29 cellular contexts compared by ENCODE assay signal in the genomic region with DNA sequence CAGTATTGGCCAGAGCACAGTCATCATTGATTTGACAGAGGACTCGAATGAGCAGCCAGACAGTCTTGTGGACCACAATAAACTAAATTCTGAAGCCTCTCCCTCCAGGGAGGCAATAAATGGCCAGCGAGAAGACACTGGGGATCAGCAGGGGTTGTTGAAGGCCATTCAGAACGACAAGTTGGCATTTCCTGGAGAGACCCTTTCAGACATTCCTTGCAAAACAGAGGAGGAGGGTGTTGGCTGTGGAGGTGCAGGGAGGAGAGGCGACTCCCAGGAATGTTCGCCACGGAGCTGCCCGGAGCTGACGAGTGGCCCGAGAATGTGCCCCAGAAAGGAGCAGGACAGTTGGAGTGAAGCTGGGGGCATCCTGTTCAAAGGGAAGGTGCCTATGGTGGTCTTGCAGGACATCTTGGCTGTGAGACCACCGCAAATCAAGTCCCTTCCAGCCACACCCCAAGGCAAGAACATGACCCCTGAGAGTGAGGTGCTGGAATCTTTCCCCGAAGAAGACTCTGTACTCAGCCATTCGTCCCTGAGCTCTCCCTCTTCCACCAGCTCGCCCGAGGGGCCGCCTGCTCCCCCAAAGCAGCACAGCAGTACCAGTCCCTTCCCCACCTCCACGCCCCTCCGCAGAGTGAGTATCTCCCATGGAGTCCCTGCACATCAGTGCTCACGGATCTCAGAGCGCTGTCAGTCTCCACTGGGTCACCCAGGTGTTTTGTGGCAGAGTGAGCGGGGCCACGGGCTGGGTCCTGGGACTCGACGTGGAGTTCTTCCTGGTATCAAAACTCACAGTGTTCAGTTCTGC. TPM values are rescaled to one million over a fixed set of nuclear protein-coding genes. Genes with fewer than 3 reads are reported as not detected.
DNase-seq lines count a peak whose midpoint lies in the region; ATAC-seq, FAIRE-seq and TF ChIP-seq lines count a peak whose summit lies in the region.
"Had no signal": no experiment of that assay in that cellular context is flagged by ENCODE, and none has a peak within 500 bp of the region (broad histone marks: within the 10 kb centered on the region; RNA-seq: fewer than 3 reads in every experiment).

No MANE protein-coding gene starts in this region.

- 97% methylated on average over 20 of the region's 23 CpGs for WGBS in HepG2 (ENCODE audit: low lambda C conversion rate)
- 90% methylated on average over 2 of the region's 23 CpGs for WGBS in right lobe of liver (ENCODE audit: insufficient coverage, low coverage, low lambda C conversion rate, missing lambda C conversion rate)
- WGBS in GM12878 (ENCODE audit: insufficient coverage, insufficient replicate concordance, low lambda C conversion rate, missing lambda C conversion rate): 95% methylated on average over 23 of the region's 23 CpGs
- WGBS in upper lobe of left lung, 2 donors: 93 to 94% methylated on average over 20 to 23 of the region's 23 CpGs

- no peak overlapping the region for H3K4me3 ChIP-seq in HepG2 (replicated peaks in 1 of 3; ENCODE audit: insufficient read depth in 1 of 3, low read depth in 2 of 3, low read length in 3 of 3)
- no peak overlapping the region for H3K4me3 ChIP-seq in right lobe of liver
- H3K4me3 ChIP-seq in GM12878: no peak overlapping the region
- peak overlapping the region; percentile 6 for H3K4me3 ChIP-seq in iPS-18c (ENCODE audit: insufficient read depth, low read depth, low read length)
- H3K4me3 ChIP-seq in upper lobe of left lung: no peak overlapping the region
- H3K4me3 ChIP-seq: dorsolateral prefrontal cortex, GM23248, heart left ventricle, MG63, sigmoid colon, stomach, tibial artery had no signal

- H3K4me2 ChIP-seq in HepG2 (ENCODE audit: low read depth, low read length): no peak overlapping the region
- H3K4me2 ChIP-seq in GM12878 (ENCODE audit: control insufficient read depth, insufficient read depth): no peak overlapping the region

- no peak for FAIRE-seq in HepG2 (lab: Jason Lieb, UNC)
- FAIRE-seq in GM12878 (lab: Jason Lieb, UNC): no peak
- FAIRE-seq: kidney had no signal

- H2AFZ ChIP-seq in HepG2 (ENCODE audit: low read length) (no peak overlapping the region), GM12878 (ENCODE audit: control insufficient read depth, low read depth, low read length) (no peak overlapping the region)
- H2AFZ ChIP-seq: GM23248 had no signal

- SMC1A ChIA-PET in GM12878 (lab: Charles Lee; ENCODE audit: uncharacterized antibody, unreplicated experiment): no interaction called here

- H3K36me3 Mint-ChIP-seq in natural killer cell: no peaks in the 10 kb centered on the region

- CTCF ChIA-PET in HepG2 (lab: Yijun Ruan, JAX; ENCODE audit: low intra/inter-chr PET ratio, low total read pairs): no interaction called here
- CTCF ChIA-PET in GM12878 (lab: Yijun Ruan, JAX): no interaction called here

- no peaks in the 10 kb centered on the region for H3K9me3 Mint-ChIP-seq in natural killer cell
- H3K9me3 Mint-ChIP-seq: activated CD4-positive, alpha-beta memory T cell treated with anti-CD3 and anti-CD28 coated beads, Interleukin-2, amount 10 ng/mL, durations not matched to agents 7 days and 5 days; CD4-positive, alpha-beta memory T cell; neural crest cell had no signal

- intact Hi-C loops in HepG2 (cut with micrococcal nuclease; ENCODE audit: unreplicated experiment): no loop called here
- intact Hi-C loops in right lobe of liver (cut with DNase I): loop anchor here in 1 of 2 donors (10.0 kb wide), 1 partner anchor 45 kb away; a partner anchor contains a TSS
- intact Hi-C loops in GM12878 (cut with micrococcal nuclease; ENCODE audit: unreplicated experiment): no loop called here
- intact Hi-C loops in natural killer cell (cut with micrococcal nuclease): no loop called here

- TF ChIP-seq EP300 in HepG2 (IDR thresholded peaks at IDR 0.05; ENCODE audit: low read depth in 2 of 2, low read length in 2 of 2): no peak
- no peak for TF ChIP-seq EP300 in HepG2 (CRISPR knock-in tag; IDR thresholded peaks at IDR 0.05; ENCODE audit: borderline replicate concordance)
- TF ChIP-seq EP300 in GM12878 (IDR thresholded peaks at IDR 0.05; ENCODE audit: borderline replicate concordance in 1 of 2, control insufficient read depth in 1 of 2, low read depth in 2 of 2, low read length in 2 of 2): no peak
- TF ChIP-seq EP300 in upper lobe of left lung (IDR thresholded peaks at IDR 0.05): no peak

- H3K79me2 ChIP-seq in HepG2 (ENCODE audit: insufficient read depth, low read length) (peaks cover 40% of the 10 kb centered on the region), GM12878 (ENCODE audit: control insufficient read depth, insufficient read depth, low read length) (peaks cover 32% of the 10 kb centered on the region)

- H3K4me1 ChIP-seq in HepG2 (ENCODE audit: insufficient read depth, low read length) (peaks cover 41% of the 10 kb centered on the region), right lobe of liver (no peaks in the 10 kb centered on the region), GM12878 (ENCODE audit: control insufficient read depth, insufficient read depth, low read length) (peaks cover under 1% of the 10 kb centered on the region; the same call in 1 of the 2 replicates), upper lobe of left lung (no peaks in the 10 kb centered on the region)
- H3K4me1 ChIP-seq: sigmoid colon, tibial artery had no signal

- TF ChIP-seq POLR2A in HepG2 (IDR thresholded peaks at IDR 0.05; ENCODE audit: insufficient read depth in 1 of 2, low read depth in 2 of 2, low read length in 2 of 2): no peak
- no peak for TF ChIP-seq POLR2A in right lobe of liver (IDR thresholded peaks at IDR 0.05)
- TF ChIP-seq POLR2A in GM12878 (IDR thresholded peaks at IDR 0.05; ENCODE audit: low read depth, low read length): peak; percentile 29; the same call in 1 of the 2 replicates
- TF ChIP-seq POLR2A in upper lobe of left lung (IDR thresholded peaks at IDR 0.05): no peak

- H3K4me1 Mint-ChIP-seq in natural killer cell: no peaks in the 10 kb centered on the region

- no peaks in the 10 kb centered on the region; the same call in 1 of the 2 replicates for H4K20me1 ChIP-seq in HepG2 (ENCODE audit: insufficient read depth, low read length)
- no peaks in the 10 kb centered on the region; the same call in 1 of the 2 replicates for H4K20me1 ChIP-seq in GM12878 (ENCODE audit: control insufficient read depth, insufficient read depth)

- TF ChIP-seq CTCF in HepG2 (CRISPR knock-in tag; IDR thresholded peaks at IDR 0.05): no peak
- no peak for TF ChIP-seq CTCF in right lobe of liver (IDR thresholded peaks at IDR 0.05)
- no peak for TF ChIP-seq CTCF in GM12878 (IDR thresholded peaks at IDR 0.05 in 2 of 3, conservative IDR thresholded peaks at IDR 0.05 in 1 of 3; ENCODE audit: control insufficient read depth in 2 of 3, extremely low read depth in 1 of 3, insufficient read depth in 1 of 3, low read depth in 3 of 3, low read length in 3 of 3)
- no peak for TF ChIP-seq CTCF in natural killer cell (IDR thresholded peaks at IDR 0.05)
- no peak for TF ChIP-seq CTCF in upper lobe of left lung (IDR thresholded peaks at IDR 0.05)

- H3K27ac Mint-ChIP-seq in natural killer cell: no peak overlapping the region
- H3K27ac Mint-ChIP-seq: activated CD4-positive, alpha-beta memory T cell treated with anti-CD3 and anti-CD28 coated beads, Interleukin-2, amount 10 ng/mL, durations not matched to agents 7 days and 5 days; activated naive CD8-positive, alpha-beta T cell; CD4-positive, alpha-beta memory T cell had no signal

- POLR2A ChIA-PET in HepG2 (lab: Yijun Ruan, JAX) (no interaction called here), GM12878 (lab: Charles Lee) (no interaction called here)

- no peak for DNase-seq in HepG2 (ENCODE audit: low spot score)
- DNase-seq in right lobe of liver: no peak
- DNase-seq in GM12878 (ENCODE audit: low read depth, low spot score): no peak
- no peak for DNase-seq in natural killer cell
- DNase-seq in NK-92 (lab: John Stamatoyannopoulos, UW; ENCODE audit: unreplicated experiment): no peak
- DNase-seq in upper lobe of left lung: no peak
- DNase-seq: activated CD4-positive, alpha-beta memory T cell treated with anti-CD3 and anti-CD28 coated beads, Interleukin-2, amount 10 ng/mL, durations not matched to agents 7 days and 5 days; AML-193; CD4-positive, alpha-beta memory T cell; DMS 273 treated with DMSO at 0.1 percent for 48 hours; dorsolateral prefrontal cortex; GM23248; kidney; MG63; NCI-H1417; NCI-H2081 treated with DMSO at 0.1 percent for 48 hours; NCI-H774; SHP77 treated with DMSO at 0.1 percent for 48 hours; sigmoid colon; stomach; T-helper 9 cell; tibial artery had no signal

- no peaks in the 10 kb centered on the region for H3K9me3 ChIP-seq in HepG2 (ENCODE audit: low read length)
- no peaks in the 10 kb centered on the region for H3K9me3 ChIP-seq in right lobe of liver
- H3K9me3 ChIP-seq in GM12878 (replicated peaks; ENCODE audit: control insufficient read depth, insufficient read depth, low read length): no peaks in the 10 kb centered on the region
- H3K9me3 ChIP-seq in iPS-18c (ENCODE audit: control insufficient read depth, insufficient read depth, low read length): no peaks in the 10 kb centered on the region
- no peaks in the 10 kb centered on the region for H3K9me3 ChIP-seq in upper lobe of left lung
- H3K9me3 ChIP-seq: heart left ventricle, MG63, sigmoid colon, stomach, tibial artery had no signal

- RAD21 ChIA-PET in GM12878 (lab: Charles Lee; ENCODE audit: unreplicated experiment): no interaction called here

- TF ChIP-seq RAD21 in HepG2 (CRISPR knock-in tag; IDR thresholded peaks at IDR 0.05) (no peak), GM12878 (IDR thresholded peaks at IDR 0.05; ENCODE audit: insufficient read depth, low read depth, low read length) (no peak)

- H3K27ac ChIP-seq in HepG2 (ENCODE audit: extremely low read length, insufficient read depth, low read length) (no peak overlapping the region), right lobe of liver (no peak overlapping the region), GM12878 (ENCODE audit: control insufficient read depth, insufficient read depth) (no peak overlapping the region), upper lobe of left lung (no peak overlapping the region)
- H3K27ac ChIP-seq: dorsolateral prefrontal cortex, GM23248, heart left ventricle, HL-60, sigmoid colon, stomach, tibial artery had no signal

- H3K27me3 ChIP-seq in HepG2 (ENCODE audit: control insufficient read depth in 1 of 2, insufficient read depth in 2 of 2, low read length in 2 of 2) (no peaks in the 10 kb centered on the region), right lobe of liver (no peaks in the 10 kb centered on the region), GM12878 (replicated peaks in 1 of 2; ENCODE audit: control insufficient read depth in 2 of 2, insufficient read depth in 2 of 2, low read length in 1 of 2) (no peaks in the 10 kb centered on the region), upper lobe of left lung (no peaks in the 10 kb centered on the region)
- H3K27me3 ChIP-seq: dorsolateral prefrontal cortex, heart left ventricle, MG63, sigmoid colon, stomach, tibial artery had no signal

- no peak overlapping the region for H3K4me3 Mint-ChIP-seq in natural killer cell
- H3K4me3 Mint-ChIP-seq: activated CD4-positive, alpha-beta memory T cell treated with anti-CD3 and anti-CD28 coated beads, Interleukin-2, amount 10 ng/mL, durations not matched to agents 7 days and 5 days; activated naive CD8-positive, alpha-beta T cell; CD4-positive, alpha-beta memory T cell; neural crest cell had no signal

- H3K36me3 ChIP-seq in HepG2 (replicated peaks in 1 of 2; ENCODE audit: control insufficient read depth in 1 of 2, insufficient read depth in 2 of 2, low read length in 2 of 2) (peaks cover 10 to 50% of the 10 kb centered on the region in 2 experiments), right lobe of liver (no peaks in the 10 kb centered on the region), GM12878 (ENCODE audit: control insufficient read depth in 2 of 2, insufficient read depth in 2 of 2, low read length in 1 of 2) (peaks cover 12 to 20% of the 10 kb centered on the region in 2 experiments; a peak in 3 of 4 replicates), upper lobe of left lung (peaks cover 0 to 16% (median 3%) of the 10 kb centered on the region in 4 donors)
- H3K36me3 ChIP-seq: sigmoid colon had no signal

- BruUV-seq in HepG2 (replicated peaks; lab: Mats Ljungman, UMichigan) (TSS peak; percentile 34), GM12878 (replicated peaks; lab: Mats Ljungman, UMichigan) (TSS peak; percentile 42)

- in situ Hi-C loops in HepG2 (cut with HindIII; ENCODE audit: extremely low pct_ligation_motif_present, low pct_unique_long_range_greater_than_20kb): no loop called here
- in situ Hi-C loops in GM12878 (cut with MboI): no loop called here

- no peaks in the 10 kb centered on the region for H3K27me3 Mint-ChIP-seq in natural killer cell (ENCODE audit: low read depth in 2 of 2)
- H3K27me3 Mint-ChIP-seq: activated CD4-positive, alpha-beta memory T cell treated with anti-CD3 and anti-CD28 coated beads, Interleukin-2, amount 10 ng/mL, durations not matched to agents 7 days and 5 days; activated naive CD8-positive, alpha-beta T cell; CD4-positive, alpha-beta memory T cell had no signal

- H3K9ac ChIP-seq in HepG2 (ENCODE audit: insufficient read depth, low read depth, low read length) (no peak overlapping the region), GM12878 (ENCODE audit: control insufficient read depth, insufficient read depth, low read length) (no peak overlapping the region)
- H3K9ac ChIP-seq: GM23248 had no signal

- no peak for ATAC-seq in HepG2
- no peak for ATAC-seq in right lobe of liver
- no peak for ATAC-seq in GM12878
- ATAC-seq in natural killer cell: no peak
- ATAC-seq in HG03565 (IDR thresholded peaks at IDR 0.05; ENCODE audit: unreplicated experiment): no peak
- ATAC-seq in upper lobe of left lung (ENCODE audit: low FRiP score in 2 of 2): no peak
- ATAC-seq: activated CD4-positive, CD25-positive, alpha-beta regulatory T cell treated with anti-CD3 and anti-CD28 coated beads, Interleukin-2, amount 50 U/mL, for 24 hours; heart left ventricle had no signal

RNA-seq across cellular contexts. Expression of a gene that starts 6.9 kb away (rescaled TPM):
- total RNA-seq in HepG2 (2016; rRNA removed; fragmentation: Illumina TruSeq; extraction: Trizol) (27.3 and 34.8 TPM in 2 replicates), right lobe of liver (1 to 10 TPM; 3.1 to 9.2 (median 3.5) TPM), GM12878 (2014; rRNA removed) (33.0 and 37.7 TPM in 2 replicates), GM12878 (2014; rRNA removed; fragmentation: Illumina TruSeq; extraction: Trizol) (27.2 and 28.4 TPM in 2 replicates), GM12878 (2021) (59.8 and 69.1 TPM in 2 replicates), natural killer cell (10 to 100 TPM; 34.4 to 40.8 (median 35.2) TPM), upper lobe of left lung (10 to 100 TPM in 3 of 6 donors, 1 to 10 TPM in 3; 3.3 to 16.8 (median 10.1) TPM)
- total RNA-seq in HepG2 (2016; cell fraction: cytosol; rRNA removed; fragmentation: Illumina TruSeq; extraction: Trizol; ENCODE audit: low read depth): 18.8 and 20.2 TPM in 2 replicates
- total RNA-seq in HepG2 (2016; cell fraction: insoluble cytoplasmic fraction; rRNA removed; fragmentation: Illumina TruSeq; extraction: Trizol): 19.1 and 34.6 TPM in 2 replicates
- 20.4 and 23.9 TPM in 2 replicates for total RNA-seq in HepG2 (2016; cell fraction: membrane; rRNA removed; fragmentation: Illumina TruSeq; extraction: Trizol)
- 25.6 and 26.6 TPM in 2 replicates for total RNA-seq in HepG2 (2016; cell fraction: nucleus; rRNA removed; fragmentation: Illumina TruSeq; extraction: Trizol)
- polyA plus RNA-seq in HepG2 (2011; rRNA removed) (11.0 and 13.1 TPM in 2 replicates), GM12878 (2011; rRNA removed) (20.1 and 26.2 TPM in 2 replicates), GM12878 (2014; fragmentation: Illumina TruSeq; extraction: Trizol) (30.6 and 41.4 TPM in 2 replicates), GM12878 (2014; fragmentation: Nextera tagmentation; extraction: Ambion mirVana) (1 to 10 TPM; 1.3 to 3.2 TPM), GM12878 (2014; rRNA removed) (62.6 and 69.2 TPM in 2 replicates), GM12878 (2016; fragmentation: Nextera tagmentation; extraction: Ambion mirVana) (10 to 100 TPM; 41.7 to 47.5 TPM)
- polyA plus RNA-seq in HepG2 (2011; cell fraction: cytosol; rRNA removed): 5.7 and 16.6 TPM in 2 replicates
- 41.7 and 67.3 TPM in 2 replicates for polyA plus RNA-seq in HepG2 (2011; cell fraction: nucleus; rRNA removed)
- 6.8 and 11.8 TPM in 2 replicates for polyA plus RNA-seq in HepG2 (2012)
- polyA plus RNA-seq in HepG2 (2016; cell fraction: cytosol; fragmentation: Illumina TruSeq; extraction: Trizol; ENCODE audit: low read depth): 4.9 and 5.2 TPM in 2 replicates
- 23.0 and 29.8 TPM in 2 replicates for polyA plus RNA-seq in HepG2 (2016; cell fraction: insoluble cytoplasmic fraction; fragmentation: Illumina TruSeq; extraction: Trizol; ENCODE audit: low read depth)
- polyA plus RNA-seq in HepG2 (2016; cell fraction: membrane; fragmentation: Illumina TruSeq; extraction: Trizol; ENCODE audit: low read depth): 9.0 and 10.1 TPM in 2 replicates
- polyA plus RNA-seq in HepG2 (2016; cell fraction: nucleus; fragmentation: Illumina TruSeq; extraction: Trizol; ENCODE audit: insufficient read depth, low read depth): 57.2 and 60.7 TPM in 2 replicates
- polyA minus RNA-seq in HepG2 (2011; rRNA and poly(A)+ RNA removed; ENCODE audit: low replicate concordance): 26.8 and 48.0 TPM in 2 replicates
- 7.6 and 9.2 TPM in 2 replicates for polyA minus RNA-seq in HepG2 (2011; cell fraction: cytosol; rRNA and poly(A)+ RNA removed)
- polyA minus RNA-seq in HepG2 (2011; cell fraction: nucleus; rRNA and poly(A)+ RNA removed): 13.2 and 17.5 TPM in 2 replicates
- total RNA-seq in GM12878 (2013; cell fraction: nucleolus; rRNA removed): 40.3 and 57.6 TPM in 2 replicates
- polyA plus RNA-seq in GM12878 (2011; ENCODE audit: low read depth): 8.7 TPM
- 26.2 and 48.9 TPM in 2 replicates for polyA plus RNA-seq in GM12878 (2011; cell fraction: cytosol; rRNA removed)
- polyA plus RNA-seq in GM12878 (2011; cell fraction: nucleus; rRNA removed): 72.7 and 135 TPM in 2 replicates
- polyA plus RNA-seq in GM12878 (2012): 22.8 and 27.9 TPM in 2 replicates
- polyA minus RNA-seq in GM12878 (2011; rRNA and poly(A)+ RNA removed): 20.3 and 41.7 TPM in 2 replicates
- polyA minus RNA-seq in GM12878 (2011; cell fraction: cytosol; rRNA and poly(A)+ RNA removed): 19.2 and 24.8 TPM in 2 replicates
- 23.7 and 47.4 TPM in 2 replicates for polyA minus RNA-seq in GM12878 (2011; cell fraction: nucleus; rRNA and poly(A)+ RNA removed)

RNA-seq across cellular contexts. Expression of a gene that starts 9.0 kb away (rescaled TPM):
- total RNA-seq in HepG2 (2016; rRNA removed; fragmentation: Illumina TruSeq; extraction: Trizol) (26.7 and 33.0 TPM in 2 replicates), right lobe of liver (10 to 100 TPM; 22.6 to 47.7 (median 25.2) TPM), GM12878 (2014; rRNA removed) (24.0 and 28.9 TPM in 2 replicates), GM12878 (2014; rRNA removed; fragmentation: Illumina TruSeq; extraction: Trizol) (9.2 and 11.8 TPM in 2 replicates), GM12878 (2021) (41.5 and 47.4 TPM in 2 replicates), natural killer cell (10 to 100 TPM; 43.9 to 55.7 (median 49.2) TPM), upper lobe of left lung (10 to 100 TPM; 27.4 to 60.1 (median 53.8) TPM)
- total RNA-seq in HepG2 (2016; cell fraction: cytosol; rRNA removed; fragmentation: Illumina TruSeq; extraction: Trizol; ENCODE audit: low read depth): 13.7 and 15.7 TPM in 2 replicates
- total RNA-seq in HepG2 (2016; cell fraction: insoluble cytoplasmic fraction; rRNA removed; fragmentation: Illumina TruSeq; extraction: Trizol): 24.6 and 34.8 TPM in 2 replicates
- total RNA-seq in HepG2 (2016; cell fraction: membrane; rRNA removed; fragmentation: Illumina TruSeq; extraction: Trizol): 29.5 and 35.2 TPM in 2 replicates
- total RNA-seq in HepG2 (2016; cell fraction: nucleus; rRNA removed; fragmentation: Illumina TruSeq; extraction: Trizol): 16.4 and 18.3 TPM in 2 replicates
- polyA plus RNA-seq in HepG2 (2011; rRNA removed) (45.1 and 52.3 TPM in 2 replicates), GM12878 (2011; rRNA removed) (20.3 and 28.0 TPM in 2 replicates), GM12878 (2014; fragmentation: Illumina TruSeq; extraction: Trizol) (1.6 and 9.2 TPM in 2 replicates), GM12878 (2014; fragmentation: Nextera tagmentation; extraction: Ambion mirVana) (1 to 10 TPM in 1 of 2 experiments, under 1 TPM in 1; 0.93 to 3.0 TPM), GM12878 (2014; rRNA removed) (36.5 and 44.0 TPM in 2 replicates), GM12878 (2016; fragmentation: Nextera tagmentation; extraction: Ambion mirVana) (10 to 100 TPM; 30.0 to 32.5 TPM)
- 35.9 and 53.9 TPM in 2 replicates for polyA plus RNA-seq in HepG2 (2011; cell fraction: cytosol; rRNA removed)
- polyA plus RNA-seq in HepG2 (2011; cell fraction: nucleus; rRNA removed): 63.6 and 70.8 TPM in 2 replicates
- 50.6 and 52.1 TPM in 2 replicates for polyA plus RNA-seq in HepG2 (2012)
- polyA plus RNA-seq in HepG2 (2016; cell fraction: cytosol; fragmentation: Illumina TruSeq; extraction: Trizol; ENCODE audit: low read depth): 29.2 and 32.7 TPM in 2 replicates
- polyA plus RNA-seq in HepG2 (2016; cell fraction: insoluble cytoplasmic fraction; fragmentation: Illumina TruSeq; extraction: Trizol; ENCODE audit: low read depth): 56.5 and 70.3 TPM in 2 replicates
- polyA plus RNA-seq in HepG2 (2016; cell fraction: membrane; fragmentation: Illumina TruSeq; extraction: Trizol; ENCODE audit: low read depth): 57.9 and 61.3 TPM in 2 replicates
- 52.2 and 56.7 TPM in 2 replicates for polyA plus RNA-seq in HepG2 (2016; cell fraction: nucleus; fragmentation: Illumina TruSeq; extraction: Trizol; ENCODE audit: insufficient read depth, low read depth)
- 39.3 and 69.8 TPM in 2 replicates for polyA minus RNA-seq in HepG2 (2011; rRNA and poly(A)+ RNA removed; ENCODE audit: low replicate concordance)
- polyA minus RNA-seq in HepG2 (2011; cell fraction: cytosol; rRNA and poly(A)+ RNA removed): 30.6 and 31.5 TPM in 2 replicates
- polyA minus RNA-seq in HepG2 (2011; cell fraction: nucleus; rRNA and poly(A)+ RNA removed): 19.3 and 22.8 TPM in 2 replicates
- 38.8 and 43.5 TPM in 2 replicates for total RNA-seq in GM12878 (2013; cell fraction: nucleolus; rRNA removed)
- 9.3 TPM for polyA plus RNA-seq in GM12878 (2011; ENCODE audit: low read depth)
- 42.5 and 50.8 TPM in 2 replicates for polyA plus RNA-seq in GM12878 (2011; cell fraction: cytosol; rRNA removed)
- 84.7 and 86.6 TPM in 2 replicates for polyA plus RNA-seq in GM12878 (2011; cell fraction: nucleus; rRNA removed)
- 27.3 and 36.9 TPM in 2 replicates for polyA plus RNA-seq in GM12878 (2012)
- polyA minus RNA-seq in GM12878 (2011; rRNA and poly(A)+ RNA removed): 16.5 and 39.6 TPM in 2 replicates
- polyA minus RNA-seq in GM12878 (2011; cell fraction: cytosol; rRNA and poly(A)+ RNA removed): 19.4 and 21.3 TPM in 2 replicates
- polyA minus RNA-seq in GM12878 (2011; cell fraction: nucleus; rRNA and poly(A)+ RNA removed): 16.6 and 34.7 TPM in 2 replicates

RNA-seq across cellular contexts. Expression of a gene that starts 48.3 kb away (rescaled TPM):
- 33.6 and 35.5 TPM in 2 replicates for total RNA-seq in HepG2 (2016; rRNA removed; fragmentation: Illumina TruSeq; extraction: Trizol)
- total RNA-seq in HepG2 (2016; cell fraction: cytosol; rRNA removed; fragmentation: Illumina TruSeq; extraction: Trizol; ENCODE audit: low read depth): 82.0 and 89.5 TPM in 2 replicates
- 26.5 and 40.3 TPM in 2 replicates for total RNA-seq in HepG2 (2016; cell fraction: insoluble cytoplasmic fraction; rRNA removed; fragmentation: Illumina TruSeq; extraction: Trizol)
- total RNA-seq in HepG2 (2016; cell fraction: membrane; rRNA removed; fragmentation: Illumina TruSeq; extraction: Trizol): 92.4 and 97.7 TPM in 2 replicates
- 14.4 and 21.6 TPM in 2 replicates for total RNA-seq in HepG2 (2016; cell fraction: nucleus; rRNA removed; fragmentation: Illumina TruSeq; extraction: Trizol)
- 34.9 and 44.2 TPM in 2 replicates for polyA plus RNA-seq in HepG2 (2011; rRNA removed)
- polyA plus RNA-seq in HepG2 (2011; cell fraction: cytosol; rRNA removed): 33.0 and 55.5 TPM in 2 replicates
- polyA plus RNA-seq in HepG2 (2011; cell fraction: nucleus; rRNA removed): 41.1 and 57.2 TPM in 2 replicates
- polyA plus RNA-seq in HepG2 (2012): 24.9 and 32.9 TPM in 2 replicates
- 99.5 and 107 TPM in 2 replicates for polyA plus RNA-seq in HepG2 (2016; cell fraction: cytosol; fragmentation: Illumina TruSeq; extraction: Trizol; ENCODE audit: low read depth)
- 35.2 and 44.8 TPM in 2 replicates for polyA plus RNA-seq in HepG2 (2016; cell fraction: insoluble cytoplasmic fraction; fragmentation: Illumina TruSeq; extraction: Trizol; ENCODE audit: low read depth)
- 107 and 115 TPM in 2 replicates for polyA plus RNA-seq in HepG2 (2016; cell fraction: membrane; fragmentation: Illumina TruSeq; extraction: Trizol; ENCODE audit: low read depth)
- 46.4 and 52.3 TPM in 2 replicates for polyA plus RNA-seq in HepG2 (2016; cell fraction: nucleus; fragmentation: Illumina TruSeq; extraction: Trizol; ENCODE audit: insufficient read depth, low read depth)
- polyA minus RNA-seq in HepG2 (2011; rRNA and poly(A)+ RNA removed; ENCODE audit: low replicate concordance): 27.9 and 43.0 TPM in 2 replicates
- 17.5 and 20.2 TPM in 2 replicates for polyA minus RNA-seq in HepG2 (2011; cell fraction: cytosol; rRNA and poly(A)+ RNA removed)
- 7.8 and 11.1 TPM in 2 replicates for polyA minus RNA-seq in HepG2 (2011; cell fraction: nucleus; rRNA and poly(A)+ RNA removed)
- 10 to 100 TPM; 47.2 to 79.1 (median 58.8) TPM for total RNA-seq in right lobe of liver
- 19.1 TPM in 2 replicates for total RNA-seq in GM12878 (2013; cell fraction: nucleolus; rRNA removed)
- total RNA-seq in GM12878 (2014; rRNA removed): 20.5 and 34.8 TPM in 2 replicates
- 13.1 and 17.3 TPM in 2 replicates for total RNA-seq in GM12878 (2014; rRNA removed; fragmentation: Illumina TruSeq; extraction: Trizol)
- total RNA-seq in GM12878 (2021): 49.1 and 50.8 TPM in 2 replicates
- polyA plus RNA-seq in GM12878 (2011; ENCODE audit: low read depth): 19.4 TPM
- polyA plus RNA-seq in GM12878 (2011; rRNA removed): 15.2 and 29.5 TPM in 2 replicates
- polyA plus RNA-seq in GM12878 (2011; cell fraction: cytosol; rRNA removed): 45.4 and 63.7 TPM in 2 replicates
- polyA plus RNA-seq in GM12878 (2011; cell fraction: nucleus; rRNA removed): 53.6 and 53.9 TPM in 2 replicates
- 47.6 and 50.6 TPM in 2 replicates for polyA plus RNA-seq in GM12878 (2012)
- 2.1 and 7.0 TPM in 2 replicates for polyA plus RNA-seq in GM12878 (2014; fragmentation: Illumina TruSeq; extraction: Trizol)
- 1 to 10 TPM in 1 of 2 experiments, under 1 TPM in 1; 0.47 to 2.1 TPM for polyA plus RNA-seq in GM12878 (2014; fragmentation: Nextera tagmentation; extraction: Ambion mirVana)
- 38.7 and 49.7 TPM in 2 replicates for polyA plus RNA-seq in GM12878 (2014; rRNA removed)
- polyA plus RNA-seq in GM12878 (2016; fragmentation: Nextera tagmentation; extraction: Ambion mirVana): 1 to 10 TPM; 6.6 to 8.6 TPM
- polyA minus RNA-seq in GM12878 (2011; rRNA and poly(A)+ RNA removed): 17.4 and 37.1 TPM in 2 replicates
- polyA minus RNA-seq in GM12878 (2011; cell fraction: cytosol; rRNA and poly(A)+ RNA removed): 17.5 and 19.0 TPM in 2 replicates
- polyA minus RNA-seq in GM12878 (2011; cell fraction: nucleus; rRNA and poly(A)+ RNA removed): 7.5 and 9.8 TPM in 2 replicates
- total RNA-seq in natural killer cell: 10 to 100 TPM; 54.3 to 67.7 (median 63.3) TPM
- total RNA-seq in upper lobe of left lung: 100 to 1,000 TPM in 4 of 6 donors, 10 to 100 TPM in 2; 48.1 to 186 (median 111) TPM
